ENCODE assay signal across 11 cellular contexts in the genomic region with DNA sequence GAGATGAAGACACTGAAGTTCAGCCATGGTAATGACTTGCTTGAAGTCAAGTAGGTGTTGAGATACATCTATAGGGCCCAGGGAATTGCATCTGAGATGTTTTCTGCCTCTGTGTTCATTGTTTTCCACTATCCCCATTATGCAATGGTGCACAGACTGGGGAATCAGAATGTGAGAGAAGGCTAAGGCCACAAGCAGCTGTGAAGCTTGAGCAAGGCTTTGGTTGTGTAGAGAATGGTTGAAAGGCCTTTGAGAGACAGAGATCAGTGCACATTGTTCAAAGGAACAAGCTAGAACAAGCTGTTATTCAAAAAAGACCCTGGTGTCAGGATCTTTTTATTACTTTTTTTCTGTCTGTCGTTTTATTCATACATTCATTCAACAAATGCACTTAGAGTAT.
"Had no signal": no experiment of that assay in that cellular context is flagged by ENCODE, and none has a peak within 500 bp of the region (broad histone marks: within the 10 kb centered on the region; RNA-seq: fewer than 3 reads in every experiment).

No MANE protein-coding gene starts in this region.

- H3K9me3 ChIP-seq: HAP-1 had no signal

- H3K4me2 ChIP-seq: GM23338 had no signal

- H2AFZ ChIP-seq: GM23248, GM23338 had no signal

- H3K27ac Mint-ChIP-seq: GM23338, H9, HFFc6 had no signal

- H3K4me1 ChIP-seq: HAP-1 had no signal

- ATAC-seq: GM23338, HCT116 had no signal

- FAIRE-seq: H1, H54 had no signal

- H3K4me3 ChIP-seq: GM23248, GM23338, HAP-1 had no signal

- H3K27ac ChIP-seq: GM23248 had no signal

- H3K4me3 Mint-ChIP-seq: GM23338, H9 had no signal

- DNase-seq: GM23248, GOT3, H7, H9, HCEC 1CT, HFFc6 had no signal

- H3K9ac ChIP-seq: GM23248 had no signal
